ENCODE assay signal across 17 cellular contexts in genomic region chr3:185059766-185060165, GRCh38.
DNase-seq lines count a peak whose midpoint lies in the region; ATAC-seq and TF ChIP-seq lines count a peak whose summit lies in the region.
"Had no signal": no experiment of that assay in that cellular context is flagged by ENCODE, and none has a peak within 500 bp of the region (broad histone marks: within the 10 kb centered on the region; RNA-seq: fewer than 3 reads in every experiment).

No MANE protein-coding gene starts in this region.

- H3K9ac ChIP-seq in colonic mucosa (ENCODE audit: low read depth in 2 of 2, low read length in 2 of 2): no peak overlapping the region

- no peak for TF ChIP-seq EP300 in sigmoid colon (IDR thresholded peaks at IDR 0.05)

- peak; percentile 26 for ATAC-seq in Right ventricle myocardium inferior
- ATAC-seq in upper lobe of right lung: peak; percentile 55
- no peak for ATAC-seq in activated T-cell treated with anti-CD3 and anti-CD28 coated beads, Interleukin-2, amount 50 U/mL, for 72 hours (replicated peaks in 1 of 2)

- H3K4me1 ChIP-seq in right atrium auricular region (no peaks in the 10 kb centered on the region), colonic mucosa (no peaks in the 10 kb centered on the region), upper lobe of right lung (no peaks in the 10 kb centered on the region), sigmoid colon (no peaks in the 10 kb centered on the region)

- H3K27ac ChIP-seq in right atrium auricular region: no peak overlapping the region
- no peak overlapping the region for H3K27ac ChIP-seq in colonic mucosa
- H3K27ac ChIP-seq in upper lobe of right lung: no peak overlapping the region
- H3K27ac ChIP-seq in sigmoid colon: no peak overlapping the region
- H3K27ac ChIP-seq: RWPE1 had no signal

- 58 to 88% methylated on average over 2 of the region's 2 CpGs for WGBS in sigmoid colon, 2 donors

- peaks cover 19 to 24% of the 10 kb centered on the region in 2 donors for H3K9me3 Mint-ChIP-seq in activated T-cell treated with anti-CD3 and anti-CD28 coated beads, Interleukin-2, amount 50 U/mL, for 72 hours

- TF ChIP-seq CTCF in right atrium auricular region (IDR thresholded peaks at IDR 0.05) (no peak), colonic mucosa (IDR thresholded peaks at IDR 0.05) (no peak), upper lobe of right lung (IDR thresholded peaks at IDR 0.05) (no peak), sigmoid colon (IDR thresholded peaks at IDR 0.05) (no peak)

- H3K36me3 ChIP-seq in right atrium auricular region: no peaks in the 10 kb centered on the region
- no peaks in the 10 kb centered on the region for H3K36me3 ChIP-seq in colonic mucosa
- H3K36me3 ChIP-seq in upper lobe of right lung: no peaks in the 10 kb centered on the region
- H3K36me3 ChIP-seq in sigmoid colon: peaks cover 0 to 2% (median 0%) of the 10 kb centered on the region in 4 donors

- intact Hi-C loops in Right ventricle myocardium inferior (cut with DNase I) (no loop called here), colonic mucosa (cut with DNase I) (no loop called here), upper lobe of right lung (cut with DNase I) (no loop called here), sigmoid colon (cut with DNase I) (no loop called here)

- H3K4me1 Mint-ChIP-seq in activated T-cell treated with anti-CD3 and anti-CD28 coated beads, Interleukin-2, amount 50 U/mL, for 72 hours (ENCODE audit: low read depth): no peaks in the 10 kb centered on the region

- peaks cover 10 to 19% of the 10 kb centered on the region in 2 donors for H3K36me3 Mint-ChIP-seq in activated T-cell treated with anti-CD3 and anti-CD28 coated beads, Interleukin-2, amount 50 U/mL, for 72 hours (ENCODE audit: insufficient read depth in 2 of 2)

- no peak for TF ChIP-seq POLR2A in sigmoid colon (IDR thresholded peaks at IDR 0.05)

- peaks cover 2% of the 10 kb centered on the region for H3K27me3 Mint-ChIP-seq in activated T-cell treated with anti-CD3 and anti-CD28 coated beads, Interleukin-2, amount 50 U/mL, for 72 hours (ENCODE audit: low read depth)
- H3K27me3 Mint-ChIP-seq: CD4-positive, alpha-beta T cell had no signal

- H3K4me3 ChIP-seq in right atrium auricular region: no peak overlapping the region
- no peak overlapping the region for H3K4me3 ChIP-seq in colonic mucosa
- H3K4me3 ChIP-seq in upper lobe of right lung: no peak overlapping the region
- no peak overlapping the region for H3K4me3 ChIP-seq in sigmoid colon

- DNase-seq in Right ventricle myocardium inferior (ENCODE audit: missing footprints): no peak
- no peak for DNase-seq in right atrium auricular region (ENCODE audit: low spot score)
- peak; percentile 67 for DNase-seq in MV-4-11 (lab: John Stamatoyannopoulos, UW)
- DNase-seq in colonic mucosa: peak; percentile 18
- DNase-seq in upper lobe of right lung: no peak
- no peak for DNase-seq in effector CD8-positive, alpha-beta T cell (lab: John Stamatoyannopoulos, UW)
- DNase-seq in sigmoid colon: no peak
- DNase-seq in activated T-cell treated with anti-CD3 and anti-CD28 coated beads, Interleukin-2, amount 50 U/mL, for 72 hours: no peak
- DNase-seq: Calu3; CD4-positive, alpha-beta T cell; HCEC 1CT; NCI-H1105 treated with DMSO at 0.1 percent for 48 hours; NCI-H1930; NCI-H2171; NCI-H510A; OCI-M1 had no signal

- peaks cover 0 to 21% of the 10 kb centered on the region in 2 donors for H3K9me3 ChIP-seq in right atrium auricular region
- no peaks in the 10 kb centered on the region for H3K9me3 ChIP-seq in colonic mucosa
- peaks cover 6% of the 10 kb centered on the region for H3K9me3 ChIP-seq in upper lobe of right lung
- H3K9me3 ChIP-seq in sigmoid colon: peaks cover 0 to 7% (median under 1%) of the 10 kb centered on the region in 4 donors

- H3K4me3 Mint-ChIP-seq in activated T-cell treated with anti-CD3 and anti-CD28 coated beads, Interleukin-2, amount 50 U/mL, for 72 hours: no peak overlapping the region
- H3K4me3 Mint-ChIP-seq: CD4-positive, alpha-beta T cell had no signal

- H3K27me3 ChIP-seq in right atrium auricular region (no peaks in the 10 kb centered on the region), colonic mucosa (no peaks in the 10 kb centered on the region), upper lobe of right lung (no peaks in the 10 kb centered on the region), sigmoid colon (no peaks in the 10 kb centered on the region)

- no peak overlapping the region for H3K27ac Mint-ChIP-seq in activated T-cell treated with anti-CD3 and anti-CD28 coated beads, Interleukin-2, amount 50 U/mL, for 72 hours
- H3K27ac Mint-ChIP-seq: CD4-positive, alpha-beta T cell had no signal

Comparison
In these comparisons a context has a peak if more than half of its experiments do, and no peak if none do; other contexts are left out.
1. ATAC-seq: peak in Right ventricle myocardium inferior (single experiment) and upper lobe of right lung (single experiment); none in activated T-cell treated with anti-CD3 and anti-CD28 coated beads, Interleukin-2, amount 50 U/mL, for 72 hours (0 of 2).
2. DNase-seq: peak in MV-4-11 (single experiment) and colonic mucosa (single experiment); none in Right ventricle myocardium inferior (single experiment), right atrium auricular region (single experiment), upper lobe of right lung (single experiment), effector CD8-positive, alpha-beta T cell (single experiment), sigmoid colon (single experiment) and activated T-cell treated with anti-CD3 and anti-CD28 coated beads, Interleukin-2, amount 50 U/mL, for 72 hours (0 of 2).